In the genomic region with DNA sequence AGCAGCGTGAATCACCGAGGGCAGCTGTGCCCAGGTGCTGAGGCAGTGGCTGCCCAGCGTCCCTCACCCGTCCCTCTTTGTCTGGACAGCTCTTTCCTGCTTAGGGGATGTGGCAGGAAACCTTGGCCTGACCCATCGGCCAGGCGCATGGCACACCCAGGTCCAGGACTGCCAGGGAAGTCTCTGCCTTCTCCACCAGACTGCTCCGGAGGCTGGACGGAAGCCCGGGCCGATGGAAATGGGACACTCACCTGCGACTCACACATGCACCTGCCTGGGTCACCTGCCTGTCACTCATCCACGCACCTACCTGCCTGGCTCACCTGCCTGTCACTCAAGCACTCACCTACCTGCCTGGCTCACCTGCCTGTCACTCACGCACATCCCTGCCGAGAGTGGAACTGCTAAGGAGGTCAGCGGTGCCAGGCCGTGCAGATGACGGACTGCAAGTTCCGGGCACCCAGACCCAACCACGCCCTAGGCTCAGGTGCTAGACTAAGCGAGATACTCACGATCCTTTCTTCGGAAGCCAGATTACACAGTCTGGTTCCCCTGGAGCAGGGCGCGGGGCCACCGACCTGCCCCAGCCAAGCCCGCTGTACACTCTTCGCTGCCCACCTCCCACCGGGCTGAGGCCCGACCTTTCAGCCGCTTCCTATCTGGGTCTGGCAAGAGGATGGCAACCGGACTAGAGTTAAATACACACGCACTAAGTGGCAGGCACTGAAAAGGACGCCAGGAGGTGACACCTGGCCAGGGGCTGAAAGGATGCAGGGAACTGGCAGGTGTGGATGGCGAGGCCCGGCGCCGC, we compare ENCODE assay signal across 8 cellular contexts. TPM values are rescaled to one million over a fixed set of nuclear protein-coding genes. Genes with fewer than 3 reads are reported as not detected.
A peak's percentile ranks its signal among the peaks of the same experiment; 100 is the strongest.
DNase-seq lines count a peak whose midpoint lies in the region; ATAC-seq and TF ChIP-seq lines count a peak whose summit lies in the region.

No MANE protein-coding gene starts in this region.

- CTCF ChIA-PET in MCF 10A (lab: Yijun Ruan, JAX): interaction anchor here (0.6 kb wide), 1 partner anchor 128 kb away, joined by 3 read pairs; no protein-coding TSS in a partner anchor

- H3K9me3 ChIP-seq in DND-41 (ENCODE audit: insufficient read depth, low read length, severe bottlenecking) (no peaks in the 10 kb centered on the region), MM.1S (replicated peaks; ENCODE audit: insufficient read depth, low read length) (no peaks in the 10 kb centered on the region), mononuclear cell (ENCODE audit: low read depth, low read length) (no peaks in the 10 kb centered on the region)

- H3K79me2 ChIP-seq in DND-41 (ENCODE audit: insufficient read depth, low read length) (peaks cover 66% of the 10 kb centered on the region), MM.1S (ENCODE audit: low read length) (peaks cover 53% of the 10 kb centered on the region)

- H3K27me3 ChIP-seq in DND-41 (ENCODE audit: insufficient read depth, low read length, poor library complexity): no peaks in the 10 kb centered on the region
- H3K27me3 ChIP-seq in MM.1S (replicated peaks; ENCODE audit: insufficient read depth, low read length): no peaks in the 10 kb centered on the region
- H3K27me3 ChIP-seq in mononuclear cell (ENCODE audit: insufficient read depth, low read length): no peaks in the 10 kb centered on the region

- peaks cover 42% of the 10 kb centered on the region for H3K36me3 ChIP-seq in DND-41 (ENCODE audit: insufficient read depth, low read length)
- no peaks in the 10 kb centered on the region for H3K36me3 ChIP-seq in MM.1S (replicated peaks; ENCODE audit: insufficient read depth, low read length)

- H3K9me2 ChIP-seq in MM.1S (replicated peaks; ENCODE audit: insufficient read depth, low read length): no peaks in the 10 kb centered on the region

- H3K4me3 ChIP-seq in DND-41 (ENCODE audit: low read depth in 1 of 2, low read length in 2 of 2) (peak overlapping the region; percentile 89 to 92; a peak in 3 of 4 replicates), MM.1S (ENCODE audit: low read length) (peak overlapping the region; percentile 97), mononuclear cell (ENCODE audit: low read length) (peak overlapping the region; percentile 92)

- DNase-seq in DND-41: no peak
- peak; percentile 46 for DNase-seq in MM.1S
- DNase-seq in MCF 10A (ENCODE audit: unreplicated experiment): peak; percentile 46
- DNase-seq in SKM-1 treated with dmso at 0.1 percent for 144 hours (lab: John Stamatoyannopoulos, UW; ENCODE audit: unreplicated experiment): no peak
- no peak for DNase-seq in NCI-H1436 treated with DMSO at 0.1 percent for 48 hours (lab: John Stamatoyannopoulos, UW)
- DNase-seq in retina: no peak

- peak overlapping the region; percentile 82 for H3K27ac Mint-ChIP-seq in MCF 10A (ENCODE audit: low read depth, unreplicated experiment)

- H3K36me3 Mint-ChIP-seq in MCF 10A (ENCODE audit: insufficient read depth, unreplicated experiment): peaks cover 33% of the 10 kb centered on the region

- H3K4me1 Mint-ChIP-seq in MCF 10A (ENCODE audit: insufficient read depth, unreplicated experiment): peaks cover 17% of the 10 kb centered on the region

- H3K4me3 Mint-ChIP-seq in MCF 10A (ENCODE audit: unreplicated experiment): peak overlapping the region; percentile 83

- ATAC-seq in DND-41 (ENCODE audit: insufficient read depth, low read depth) (no peak), HG03097 (IDR thresholded peaks at IDR 0.05; ENCODE audit: low FRiP score, unreplicated experiment) (no peak)

- POLR2A ChIA-PET in MCF 10A (lab: Yijun Ruan, JAX): interaction anchor here (0.7 to 1.4 kb wide), 7 partner anchors 8 to 193 kb away, joined by 3 to 7 read pairs (median 4); partner anchors contain the start of gene AURKAIP1

- no peaks in the 10 kb centered on the region for H3F3A ChIP-seq in MM.1S (ENCODE audit: insufficient read depth, low read length)

- H3K27ac ChIP-seq in DND-41 (ENCODE audit: low read length) (peak overlapping the region; percentile 67), MM.1S (ENCODE audit: low read length) (no peak overlapping the region)

- BruUV-seq in MCF 10A (replicated peaks; lab: Mats Ljungman, UMichigan): TSS peak; percentile 38

- no peak for TF ChIP-seq CTCF in DND-41 (IDR thresholded peaks at IDR 0.05; ENCODE audit: borderline replicate concordance, extremely low read depth, low read length, poor library complexity, severe bottlenecking)
- no peak; the same call in 1 of the 2 replicates for TF ChIP-seq CTCF in MM.1S (IDR thresholded peaks at IDR 0.05; ENCODE audit: low read length)
- TF ChIP-seq CTCF in MCF 10A (IDR thresholded peaks at IDR 0.05; ENCODE audit: unreplicated experiment): no peak

- H3K9ac ChIP-seq in DND-41 (ENCODE audit: low read depth, low read length): peak overlapping the region; percentile 86
- H3K9ac ChIP-seq in MM.1S (ENCODE audit: low read length): peak overlapping the region; percentile 85

- peaks cover 52% of the 10 kb centered on the region for H4K20me1 ChIP-seq in DND-41 (ENCODE audit: insufficient read depth, low read length)
- H4K20me1 ChIP-seq in MM.1S (ENCODE audit: insufficient read depth, low read length): no peaks in the 10 kb centered on the region; the same call in 1 of the 2 replicates

- H3K4me2 ChIP-seq in DND-41 (ENCODE audit: insufficient read depth, low read length) (peak overlapping the region; percentile 99), MM.1S (ENCODE audit: low read depth, low read length) (peak overlapping the region; percentile 98)

- H2AFZ ChIP-seq in DND-41 (ENCODE audit: low read depth, low read length) (no peak overlapping the region), MM.1S (ENCODE audit: low read length) (no peak overlapping the region)

- no peaks in the 10 kb centered on the region for H3K9me3 Mint-ChIP-seq in MCF 10A (ENCODE audit: unreplicated experiment)

- intact Hi-C loops in MCF 10A (cut with micrococcal nuclease): no loop called here

- no peaks in the 10 kb centered on the region for H3K27me3 Mint-ChIP-seq in MCF 10A (ENCODE audit: insufficient read depth, unreplicated experiment)

- H3K4me1 ChIP-seq in DND-41 (ENCODE audit: insufficient read depth, low read length): peaks cover 43% of the 10 kb centered on the region
- peaks cover 10% of the 10 kb centered on the region for H3K4me1 ChIP-seq in MM.1S (ENCODE audit: low read length)
- H3K4me1 ChIP-seq in mononuclear cell (ENCODE audit: insufficient read depth, low read length): peaks cover 42% of the 10 kb centered on the region

RNA-seq across cellular contexts. Expression of gene UBE2J2, which starts 1.1 kb away (rescaled TPM):
- total RNA-seq in MCF 10A (2022): 62.1 and 70.5 TPM in 2 replicates
- 26.9 TPM for total RNA-seq in mononuclear cell

RNA-seq across cellular contexts. Expression of gene SCNN1D, which starts 7.7 kb away (rescaled TPM):
- total RNA-seq in MCF 10A (2022) (1.8 and 2.2 TPM in 2 replicates), mononuclear cell (2.6 TPM)

RNA-seq across cellular contexts. Expression of gene C1QTNF12, which starts 26.0 kb away (rescaled TPM):
- total RNA-seq in MCF 10A (2022) (1.5 and 3.3 TPM in 2 replicates), mononuclear cell (1.6 TPM)

RNA-seq across cellular contexts. Expression of gene ACAP3, which starts 35.2 kb away (rescaled TPM):
- total RNA-seq in MCF 10A (2022) (31.5 and 33.5 TPM in 2 replicates), mononuclear cell (16.8 TPM)

RNA-seq across cellular contexts. Expression of gene PUSL1, which starts 35.9 kb away (rescaled TPM):
- total RNA-seq in MCF 10A (2022) (15.9 and 27.4 TPM in 2 replicates), mononuclear cell (12.6 TPM)

Comparison
In these comparisons a context has a peak if more than half of its experiments do, and no peak if none do; other contexts are left out.
1. DNase-seq: peak in MM.1S (single experiment) and MCF 10A (single experiment); none in DND-41 (single experiment), SKM-1 treated with dmso at 0.1 percent for 144 hours (single experiment), NCI-H1436 treated with DMSO at 0.1 percent for 48 hours (single experiment) and retina (single experiment).
2. Peak in every context shown above with its lines, with median percentiles within 50 percentile points of each other: H3K4me3 ChIP-seq.